ENCODE assay signal across 18 cellular contexts in the genomic region with DNA sequence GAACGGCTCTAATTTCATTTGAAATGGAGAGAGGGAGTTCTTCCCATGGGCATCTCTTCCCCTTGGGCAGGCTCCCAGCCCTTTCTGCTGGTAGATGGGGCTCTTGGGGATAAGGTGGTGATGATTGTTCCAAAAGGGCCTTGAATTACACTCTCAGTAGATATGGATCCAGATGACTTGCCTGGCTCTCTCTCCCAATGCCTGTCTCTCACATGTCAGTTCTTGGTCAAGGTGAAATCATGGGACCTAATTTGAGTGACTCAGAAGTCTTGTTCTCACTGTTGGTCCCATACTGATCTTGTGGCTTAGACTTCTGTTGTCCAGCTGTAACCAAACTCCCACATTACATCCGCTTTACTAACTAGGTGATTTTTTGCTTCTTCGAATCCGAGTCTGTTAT.
DNase-seq lines count a peak whose midpoint lies in the region; ATAC-seq and FAIRE-seq lines count a peak whose summit lies in the region.
"Had no signal": no experiment of that assay in that cellular context is flagged by ENCODE, and none has a peak within 500 bp of the region (broad histone marks: within the 10 kb centered on the region; RNA-seq: fewer than 3 reads in every experiment).

No MANE protein-coding gene starts in this region.

- DNase-seq in RCC 7860 (ENCODE audit: low spot score) (peak; percentile 17), cerebellar cortex (ENCODE audit: low spot score) (peak; percentile 56), renal cortical epithelial cell (ENCODE audit: low read depth) (peak; percentile 73), DMS114 treated with DMSO at 0.1 percent for 48 hours (lab: John Stamatoyannopoulos, UW; ENCODE audit: unreplicated experiment) (no peak), Karpas-422 (no peak)
- no peak for DNase-seq in activated CD8-positive, alpha-beta T cell treated with anti-CD3 and anti-CD28 coated beads, Interleukin-2, amount 10 ng/mL, durations not matched to agents 7 days and 5 days
- DNase-seq: AML-193, Calu3, DMS79, KBM-7, NCI-H1930, NCI-H2171, RPMI8226, SJCRH30, SW 1271 had no signal

- FAIRE-seq in RCC 7860 (lab: Jason Lieb, UNC) = no peak

- H3K27ac Mint-ChIP-seq in activated CD8-positive, alpha-beta T cell treated with anti-CD3 and anti-CD28 coated beads, Interleukin-2, amount 10 ng/mL, durations not matched to agents 7 days and 5 days = no peak overlapping the region

- H3K36me3 Mint-ChIP-seq in activated CD8-positive, alpha-beta T cell treated with anti-CD3 and anti-CD28 coated beads, Interleukin-2, amount 10 ng/mL, durations not matched to agents 7 days and 5 days (ENCODE audit: low read depth) = no peaks in the 10 kb centered on the region

- H3K4me3 Mint-ChIP-seq in activated CD8-positive, alpha-beta T cell treated with anti-CD3 and anti-CD28 coated beads, Interleukin-2, amount 10 ng/mL, durations not matched to agents 7 days and 5 days = no peak overlapping the region

- CTCF ChIA-PET in activated CD8-positive, alpha-beta T cell treated with anti-CD3 and anti-CD28 coated beads, Interleukin-2, amount 10 ng/mL, durations not matched to agents 7 days and 5 days (lab: Charles Lee) = no interaction called here

- no peaks in the 10 kb centered on the region for H3K79me2 ChIP-seq in Karpas-422 (ENCODE audit: low read length)

- H3K4me1 ChIP-seq in Karpas-422 (ENCODE audit: low read length) = no peaks in the 10 kb centered on the region
- H3K4me1 ChIP-seq: SJCRH30 had no signal

- no peaks in the 10 kb centered on the region for H3K9me3 ChIP-seq in Karpas-422 (ENCODE audit: low read length)
- H3K9me3 ChIP-seq: HAP-1, SJCRH30 had no signal

- H4K20me1 ChIP-seq in Karpas-422 (ENCODE audit: insufficient read depth, low read depth, low read length) = no peaks in the 10 kb centered on the region

- H3K36me3 ChIP-seq in Karpas-422 (ENCODE audit: insufficient read depth, low read length) = no peaks in the 10 kb centered on the region
- H3K36me3 ChIP-seq: HAP-1, SJCRH30 had no signal

- POLR2A ChIA-PET in activated CD8-positive, alpha-beta T cell treated with anti-CD3 and anti-CD28 coated beads, Interleukin-2, amount 10 ng/mL, durations not matched to agents 7 days and 5 days (lab: Charles Lee) = no interaction called here

- peaks cover 2% of the 10 kb centered on the region for H3K27me3 Mint-ChIP-seq in activated CD8-positive, alpha-beta T cell treated with anti-CD3 and anti-CD28 coated beads, Interleukin-2, amount 10 ng/mL, durations not matched to agents 7 days and 5 days (ENCODE audit: low read depth)

- ATAC-seq in GM21786 (IDR thresholded peaks at IDR 0.05; ENCODE audit: unreplicated experiment) = peak; percentile 48
- ATAC-seq in activated CD8-positive, alpha-beta T cell treated with anti-CD3 and anti-CD28 coated beads, Interleukin-2, amount 10 ng/mL, durations not matched to agents 7 days and 5 days = no peak

- no peaks in the 10 kb centered on the region for H3K9me3 Mint-ChIP-seq in activated CD8-positive, alpha-beta T cell treated with anti-CD3 and anti-CD28 coated beads, Interleukin-2, amount 10 ng/mL, durations not matched to agents 7 days and 5 days (ENCODE audit: insufficient read depth)

- H3K9ac ChIP-seq in Karpas-422 (ENCODE audit: low read length) = no peak overlapping the region

- H3K4me3 ChIP-seq in Karpas-422 (ENCODE audit: low read length) = no peak overlapping the region
- H3K4me3 ChIP-seq: HAP-1, SJCRH30 had no signal

- no peak overlapping the region for H3K4me2 ChIP-seq in Karpas-422 (ENCODE audit: low read depth, low read length, poor library complexity, severe bottlenecking)

- H2AFZ ChIP-seq in Karpas-422 (ENCODE audit: low read length) = no peak overlapping the region

- no peaks in the 10 kb centered on the region for H3K4me1 Mint-ChIP-seq in activated CD8-positive, alpha-beta T cell treated with anti-CD3 and anti-CD28 coated beads, Interleukin-2, amount 10 ng/mL, durations not matched to agents 7 days and 5 days (ENCODE audit: low read depth)

- no peaks in the 10 kb centered on the region for H3K27me3 ChIP-seq in Karpas-422 (ENCODE audit: low read length)
- H3K27me3 ChIP-seq: SJCRH30 had no signal

- no peaks in the 10 kb centered on the region for H3K9me2 ChIP-seq in Karpas-422 (replicated peaks; ENCODE audit: insufficient read depth, low read length)

- no peak overlapping the region for H3K27ac ChIP-seq in Karpas-422 (ENCODE audit: low read length)
- H3K27ac ChIP-seq: HL-60, SJCRH30 had no signal

Comparison
In these comparisons a context has a peak if more than half of its experiments do, and no peak if none do; other contexts are left out.
1. DNase-seq: peak in RCC 7860 (single experiment), cerebellar cortex (single experiment) and renal cortical epithelial cell (single experiment); none in DMS114 treated with DMSO at 0.1 percent for 48 hours (single experiment), Karpas-422 (single experiment) and activated CD8-positive, alpha-beta T cell treated with anti-CD3 and anti-CD28 coated beads, Interleukin-2, amount 10 ng/mL, durations not matched to agents 7 days and 5 days (single experiment).